ENCODE assay signal across 8 cellular contexts in the genomic region with DNA sequence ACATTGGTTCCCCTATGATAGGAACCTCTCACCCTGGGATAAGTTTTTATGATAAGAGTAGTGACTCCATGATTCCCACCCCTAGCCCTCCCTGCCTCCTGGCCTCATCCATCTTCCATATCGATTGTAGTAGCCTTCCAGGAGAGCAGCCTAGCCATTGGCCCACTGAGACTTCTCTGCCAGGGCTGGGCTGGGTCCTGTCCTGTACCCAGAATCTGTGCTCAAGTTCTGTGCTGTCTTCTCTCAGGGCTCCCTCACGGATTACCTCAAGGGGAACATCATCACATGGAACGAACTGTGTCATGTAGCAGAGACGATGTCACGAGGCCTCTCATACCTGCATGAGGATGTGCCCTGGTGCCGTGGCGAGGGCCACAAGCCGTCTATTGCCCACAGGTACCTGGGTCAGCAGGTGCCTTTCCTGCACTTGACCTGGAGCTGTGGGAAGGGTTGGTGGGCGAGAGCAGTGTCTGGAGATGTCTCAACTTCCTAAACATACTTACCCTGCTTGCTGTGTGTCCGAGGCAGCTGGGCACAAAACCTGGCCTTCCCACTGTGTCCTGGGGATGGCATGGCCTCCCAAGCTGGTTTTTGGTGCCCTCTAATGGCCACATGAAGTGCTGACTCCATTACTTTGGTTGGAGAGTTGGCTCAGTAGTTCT. TPM values are rescaled to one million over a fixed set of nuclear protein-coding genes. Genes with fewer than 3 reads are reported as not detected.
DNase-seq lines count a peak whose midpoint lies in the region; ATAC-seq and TF ChIP-seq lines count a peak whose summit lies in the region.

No MANE protein-coding gene starts in this region.

- H3K4me3 ChIP-seq in A673 (ENCODE audit: low read depth, low read length, poor library complexity, severe bottlenecking) (no peak overlapping the region), left ventricle myocardium inferior (no peak overlapping the region)

- DNase-seq in A673 (ENCODE audit: low spot score) (peak; percentile 30), SHP77 treated with DMSO at 0.1 percent for 48 hours (lab: John Stamatoyannopoulos, UW) (peak; percentile 3), amygdala (lab: John Stamatoyannopoulos, UW) (peak in 41 of 56 donors; percentile 5 to 79 (median 32)), left ventricle myocardium inferior (peak; percentile 48), retina (peak; percentile 66)

- no peak overlapping the region for H3K27ac ChIP-seq in A673 (ENCODE audit: low read depth, low read length, poor library complexity, severe bottlenecking)
- H3K27ac ChIP-seq in left ventricle myocardium inferior (replicated peaks), result no peak overlapping the region

- TF ChIP-seq CTCF in A673 (conservative IDR thresholded peaks at IDR 0.05; ENCODE audit: low read depth, low read length), result peak; percentile 64
- TF ChIP-seq CTCF in GM12874 (IDR thresholded peaks at IDR 0.05; ENCODE audit: insufficient read depth, low read depth, low read length), result peak; percentile 83
- peak; percentile 92 for TF ChIP-seq CTCF in left ventricle myocardium inferior (IDR thresholded peaks at IDR 0.05; ENCODE audit: borderline replicate concordance)

- no TSS peak for BruUV-seq in A673 (replicated peaks; lab: Mats Ljungman, UMichigan)

- H3K27me3 ChIP-seq in A673 (replicated peaks; ENCODE audit: insufficient read depth, low read depth, low read length, poor library complexity) (no peaks in the 10 kb centered on the region), left ventricle myocardium inferior (ENCODE audit: low read depth) (no peaks in the 10 kb centered on the region)

- CTCF ChIA-PET in A673 (lab: Charles Lee), result interaction anchor here (0.9 kb wide), 1 partner anchor 130 kb away, joined by 3 read pairs; no protein-coding TSS in a partner anchor

- H3K9me3 ChIP-seq in A673 (ENCODE audit: low read depth, low read length, poor library complexity, severe bottlenecking) (no peaks in the 10 kb centered on the region), left ventricle myocardium inferior (replicated peaks) (no peaks in the 10 kb centered on the region)

- intact Hi-C loops in A673 (cut with micrococcal nuclease; ENCODE audit: unreplicated experiment), result loop anchor here (5.0 kb wide), 2 partner anchors 132 to 362 kb away; a partner anchor contains a TSS
- intact Hi-C loops in left ventricle myocardium inferior (cut with micrococcal nuclease), result loop anchor here (5.0 kb wide), 1 partner anchor 132 kb away; a partner anchor contains a TSS

- H3K4me1 ChIP-seq in A673 (ENCODE audit: insufficient read depth, low read length, poor library complexity, severe bottlenecking) (no peaks in the 10 kb centered on the region), left ventricle myocardium inferior (no peaks in the 10 kb centered on the region)

- peak; percentile 72 for ATAC-seq in HG03442 (IDR thresholded peaks at IDR 0.05; ENCODE audit: unreplicated experiment)
- ATAC-seq in GM18858 (IDR thresholded peaks at IDR 0.05; ENCODE audit: unreplicated experiment), result no peak

- POLR2A ChIA-PET in A673 (lab: Charles Lee; ENCODE audit: low non-redundant PET), result no interaction called here

- H3K36me3 ChIP-seq in A673 (ENCODE audit: insufficient read depth, low read length, poor library complexity, severe bottlenecking) (peaks cover 11% of the 10 kb centered on the region), left ventricle myocardium inferior (peaks cover 51% of the 10 kb centered on the region)

RNA-seq across cellular contexts. Expression of a gene that starts 16.6 kb away (rescaled TPM):
- 8.2 and 12.4 TPM in 2 replicates for total RNA-seq in A673 (2021)
- 27.9 TPM for total RNA-seq in left ventricle myocardium inferior

RNA-seq across cellular contexts. Expression of a gene that starts 25.9 kb away (rescaled TPM):
- 6.4 and 9.2 TPM in 2 replicates for total RNA-seq in A673 (2021)
- 5.5 TPM for total RNA-seq in left ventricle myocardium inferior

Comparison
In these comparisons a context has a peak if more than half of its experiments do, and no peak if none do; other contexts are left out.
1. DNase-seq: peak in every context shown above with its lines; median percentile 66 in retina; 48 in left ventricle myocardium inferior; 32 in amygdala; 30 in A673; 3 in SHP77 treated with DMSO at 0.1 percent for 48 hours.